Comparison of ENCODE assay signal across 8 cellular contexts in genomic region chr11:107621090-107621489, GRCh38. TPM values are rescaled to one million over a fixed set of nuclear protein-coding genes. Genes with fewer than 3 reads are reported as not detected.
"Had no signal": no experiment of that assay in that cellular context is flagged by ENCODE, and none has a peak within 500 bp of the region (broad histone marks: within the 10 kb centered on the region; RNA-seq: fewer than 3 reads in every experiment).

No MANE protein-coding gene starts in this region.

- H3K27ac ChIP-seq: HL-60 had no signal

- H3K4me1 Mint-ChIP-seq: IgD-negative memory B cell had no signal

- ATAC-seq: HepG2, K562 had no signal

- H3K4me3 Mint-ChIP-seq: IgD-negative memory B cell had no signal

- FAIRE-seq: HepG2, HTR-8/SVneo, K562 had no signal

- H3K4me3 ChIP-seq: K562 had no signal

- DNase-seq: IMR-90, KBM-7 had no signal

RNA-seq across cellular contexts. Expression of gene ELMOD1, which starts 30.1 kb away (rescaled TPM):
- total RNA-seq: HepG2, HT-29, K562 had no signal
- polyA plus RNA-seq: HepG2, IgD-negative memory B cell, K562 had no signal
